Comparison of ENCODE assay signal across 25 cellular contexts in genomic region chr1:236024655-236025054, GRCh38. TPM values are rescaled to one million over a fixed set of nuclear protein-coding genes. Genes with fewer than 3 reads are reported as not detected.
A peak's percentile ranks its signal among the peaks of the same experiment; 100 is the strongest.
DNase-seq lines count a peak whose midpoint lies in the region; ATAC-seq and TF ChIP-seq lines count a peak whose summit lies in the region.
"Had no signal": no experiment of that assay in that cellular context is flagged by ENCODE, and none has a peak within 500 bp of the region (broad histone marks: within the 10 kb centered on the region; RNA-seq: fewer than 3 reads in every experiment).

No MANE protein-coding gene starts in this region.

- H3K4me1 Mint-ChIP-seq in naive thymus-derived CD8-positive, alpha-beta T cell, result peaks cover 0 to 20% (median 13%) of the 10 kb centered on the region in 4 donors

- no peak for ATAC-seq in gastrocnemius medialis
- no peak for ATAC-seq in naive thymus-derived CD8-positive, alpha-beta T cell
- ATAC-seq: activated naive CD8-positive, alpha-beta T cell treated with anti-CD3 and anti-CD28 coated beads, Interleukin-2, amount 50 U/mL, for 24 hours; GM12878; stimulated activated effector memory CD8-positive, alpha-beta T cell treated with anti-CD3 and anti-CD28 coated beads, Interleukin-12 subunit alpha, Interleukin-12 subunit beta, amount 100 ng/mL, for 72 hours had no signal

- H3K27me3 ChIP-seq in gastrocnemius medialis, result no peaks in the 10 kb centered on the region
- H3K27me3 ChIP-seq: esophagus squamous epithelium had no signal

- H3K4me3 ChIP-seq in fibroblast of villous mesenchyme (ENCODE audit: low read depth, low read length) (no peak overlapping the region), gastrocnemius medialis (no peak overlapping the region)
- H3K4me3 ChIP-seq: esophagus squamous epithelium, GM12878 had no signal

- DNase-seq in GDM1 (lab: John Stamatoyannopoulos, UW), result peak; percentile 70
- peak; percentile 95 for DNase-seq in RPMI7951 (ENCODE audit: low read depth)
- peak; percentile 55 for DNase-seq in fibroblast of villous mesenchyme (ENCODE audit: low read depth)
- no peak for DNase-seq in gastrocnemius medialis
- DNase-seq in GM13976 (ENCODE audit: low spot score), result no peak
- no peak for DNase-seq in naive thymus-derived CD8-positive, alpha-beta T cell
- DNase-seq in AG08395 (ENCODE audit: low spot score), result no peak
- DNase-seq in NCI-H1417 (lab: John Stamatoyannopoulos, UW), result no peak
- DNase-seq: activated CD4-positive, alpha-beta T cell treated with anti-CD3 and anti-CD28 coated beads for 4 hours; activated gamma-delta T cell treated with Interleukin-2 at 50 U/mL for 16 hours; activated naive CD8-positive, alpha-beta T cell treated with anti-CD3 and anti-CD28 coated beads, Interleukin-2, amount 50 U/mL, for 24 hours; activated T-cell treated with anti-CD3 and anti-CD28 coated beads, Interleukin-2, amount 50 U/mL, for 24 hours; CD4-positive, CD25-positive, alpha-beta regulatory T cell; dermis blood vessel endothelial cell; esophagus squamous epithelium; GOT3; NCI-H1092; NCI-H187 treated with DMSO at 0.1 percent for 48 hours; NCI-H2171 treated with DMSO at 0.1 percent for 48 hours; NCI-H526; stimulated activated CD4-positive, alpha-beta T cell treated with anti-CD3 and anti-CD28 coated beads, Interleukin-4, amount 100 ng/mL, for 24 hours; T-helper 2 cell had no signal

- H3K4me3 Mint-ChIP-seq in naive thymus-derived CD8-positive, alpha-beta T cell, result no peak overlapping the region
- H3K4me3 Mint-ChIP-seq: activated naive CD8-positive, alpha-beta T cell treated with anti-CD3 and anti-CD28 coated beads, Interleukin-2, amount 50 U/mL, for 24 hours; activated T-cell treated with anti-CD3 and anti-CD28 coated beads, Interleukin-2, amount 50 U/mL, for 24 hours; CD4-positive, CD25-positive, alpha-beta regulatory T cell; stimulated activated effector memory CD8-positive, alpha-beta T cell treated with anti-CD3 and anti-CD28 coated beads, Interleukin-12 subunit alpha, Interleukin-12 subunit beta, amount 100 ng/mL, for 72 hours had no signal

- H3K36me3 ChIP-seq in gastrocnemius medialis, result peaks cover 0 to under 1% of the 10 kb centered on the region in 2 donors

- H3K27ac Mint-ChIP-seq in naive thymus-derived CD8-positive, alpha-beta T cell, result peak overlapping the region in 2 of 10 donors; percentile 63 to 69
- H3K27ac Mint-ChIP-seq: activated naive CD8-positive, alpha-beta T cell treated with anti-CD3 and anti-CD28 coated beads, Interleukin-2, amount 50 U/mL, for 24 hours; activated T-cell treated with anti-CD3 and anti-CD28 coated beads, Interleukin-2, amount 50 U/mL, for 24 hours; CD4-positive, CD25-positive, alpha-beta regulatory T cell; stimulated activated effector memory CD8-positive, alpha-beta T cell treated with anti-CD3 and anti-CD28 coated beads, Interleukin-12 subunit alpha, Interleukin-12 subunit beta, amount 100 ng/mL, for 72 hours had no signal

- no peaks in the 10 kb centered on the region for H3K9me3 Mint-ChIP-seq in naive thymus-derived CD8-positive, alpha-beta T cell
- H3K9me3 Mint-ChIP-seq: activated naive CD8-positive, alpha-beta T cell treated with anti-CD3 and anti-CD28 coated beads, Interleukin-2, amount 50 U/mL, for 24 hours; activated T-cell treated with anti-CD3 and anti-CD28 coated beads, Interleukin-2, amount 50 U/mL, for 24 hours; stimulated activated effector memory CD8-positive, alpha-beta T cell treated with anti-CD3 and anti-CD28 coated beads, Interleukin-12 subunit alpha, Interleukin-12 subunit beta, amount 100 ng/mL, for 72 hours had no signal

- H3K9me3 ChIP-seq in gastrocnemius medialis, result no peaks in the 10 kb centered on the region
- H3K9me3 ChIP-seq: esophagus squamous epithelium had no signal

- H3K4me1 ChIP-seq in gastrocnemius medialis, result peaks cover 8 to 13% of the 10 kb centered on the region in 2 donors
- H3K4me1 ChIP-seq: parathyroid adenoma had no signal

- TF ChIP-seq CTCF in fibroblast of villous mesenchyme (IDR thresholded peaks at IDR 0.05; ENCODE audit: insufficient read depth, low read depth, low read length) (no peak), gastrocnemius medialis (IDR thresholded peaks at IDR 0.05 in 4 of 5, conservative IDR thresholded peaks at IDR 0.05 in 1 of 5) (no peak), GM13976 (IDR thresholded peaks at IDR 0.05; ENCODE audit: borderline replicate concordance, control extremely low read depth, extremely low read depth, insufficient read depth, missing control alignments) (no peak)

- H3K27ac ChIP-seq in gastrocnemius medialis, result peak overlapping the region in 3 of 4 donors; percentile 6 to 48 (median 18)
- H3K27ac ChIP-seq: parathyroid adenoma had no signal

- intact Hi-C loops in gastrocnemius medialis (cut with DNase I; ENCODE audit: low total_unique reads), result no loop called here

- no peaks in the 10 kb centered on the region for H3K36me3 Mint-ChIP-seq in naive thymus-derived CD8-positive, alpha-beta T cell
- H3K36me3 Mint-ChIP-seq: CD4-positive, CD25-positive, alpha-beta regulatory T cell; stimulated activated effector memory CD8-positive, alpha-beta T cell treated with anti-CD3 and anti-CD28 coated beads, Interleukin-12 subunit alpha, Interleukin-12 subunit beta, amount 100 ng/mL, for 72 hours had no signal

- in situ Hi-C loops in gastrocnemius medialis (cut with MboI; ENCODE audit: low sequenced_read_pairs in 4 of 4) (no loop called here), GM13976 (cut with MboI; ENCODE audit: low sequenced_read_pairs, unreplicated experiment) (no loop called here)

- no peak for TF ChIP-seq POLR2A in gastrocnemius medialis (IDR thresholded peaks at IDR 0.05)

- no peaks in the 10 kb centered on the region for H3K27me3 Mint-ChIP-seq in naive thymus-derived CD8-positive, alpha-beta T cell
- H3K27me3 Mint-ChIP-seq: activated naive CD8-positive, alpha-beta T cell treated with anti-CD3 and anti-CD28 coated beads, Interleukin-2, amount 50 U/mL, for 24 hours; activated T-cell treated with anti-CD3 and anti-CD28 coated beads, Interleukin-2, amount 50 U/mL, for 24 hours had no signal

- POLR2A ChIA-PET in naive thymus-derived CD8-positive, alpha-beta T cell (lab: Charles Lee), result no interaction called here

RNA-seq across cellular contexts. Expression of gene NID1, which starts 40.2 kb away (rescaled TPM):
- 50.9 and 60.2 TPM in 2 replicates for total RNA-seq in RPMI7951 (2014; rRNA removed; shearing (Covaris generic))
- total RNA-seq in fibroblast of villous mesenchyme (204 and 211 TPM in 2 replicates), gastrocnemius medialis (10 to 100 TPM; 33.7 to 79.0 (median 51.7) TPM)
- total RNA-seq in naive thymus-derived CD8-positive, alpha-beta T cell, result under 1 TPM in 1 of 2 experiments, not detected in 1; 0.08 TPM
- polyA plus RNA-seq in naive thymus-derived CD8-positive, alpha-beta T cell, result not detected
- polyA plus RNA-seq: CD4-positive, CD25-positive, alpha-beta regulatory T cell had no signal

Comparison
In these comparisons a context has a peak if more than half of its experiments do, and no peak if none do; other contexts are left out.
1. DNase-seq: peak in GDM1 (single experiment), RPMI7951 (single experiment) and fibroblast of villous mesenchyme (single experiment); none in gastrocnemius medialis (0 of 2), GM13976 (single experiment), naive thymus-derived CD8-positive, alpha-beta T cell (0 of 10), AG08395 (single experiment) and NCI-H1417 (0 of 3).
2. RNA of gene NID1, which starts 40.2 kb away (total RNA-seq): 204 to 211 TPM in fibroblast of villous mesenchyme, 33.7 to 79.0 TPM in gastrocnemius medialis and 50.9 to 60.2 TPM in RPMI7951; 0.08 TPM in naive thymus-derived CD8-positive, alpha-beta T cell; every median in the first group is over 10 times any median in the second.